ENCODE assay signal across 8 cellular contexts in the genomic region with DNA sequence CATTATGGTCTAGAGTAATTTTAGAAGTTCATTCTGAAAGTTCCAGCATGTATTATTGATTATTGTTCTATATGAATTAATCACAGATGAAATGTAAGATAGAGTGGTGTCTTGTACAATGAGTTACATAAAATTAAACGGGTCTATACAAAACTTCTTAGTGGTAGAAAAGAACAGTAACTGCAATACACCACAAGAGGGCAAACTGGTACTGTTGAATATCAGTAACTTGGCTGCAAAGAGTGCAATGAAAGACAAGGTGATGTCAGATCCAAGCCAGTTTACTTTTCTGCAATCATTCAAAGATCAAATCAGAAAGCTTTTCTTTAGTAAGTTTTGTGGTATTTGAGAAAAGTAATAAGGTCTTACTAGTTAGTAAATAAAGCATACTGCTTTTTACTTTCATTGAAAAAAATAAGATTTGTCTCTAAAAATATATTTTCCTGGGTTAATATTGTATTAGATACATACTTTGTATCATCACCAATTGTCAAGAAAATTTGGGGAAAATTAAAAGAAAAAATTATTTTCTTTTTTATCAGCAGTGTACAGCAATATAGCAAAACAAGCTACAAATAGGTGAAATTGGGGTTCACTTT.
A peak's percentile ranks its signal among the peaks of the same experiment; 100 is the strongest.
DNase-seq lines count a peak whose midpoint lies in the region; ATAC-seq and TF ChIP-seq lines count a peak whose summit lies in the region.

No MANE protein-coding gene starts in this region.

- H3K4me1 Mint-ChIP-seq in brain = peaks cover 5% of the 10 kb centered on the region
- H3K4me1 Mint-ChIP-seq in immature natural killer cell = no peaks in the 10 kb centered on the region
- H3K4me1 Mint-ChIP-seq in stimulated activated naive CD8-positive, alpha-beta T cell treated with anti-CD3 and anti-CD28 coated beads, Interleukin-15, amount 100 ng/mL, for 72 hours = peaks cover 12% of the 10 kb centered on the region

- peaks cover 3% of the 10 kb centered on the region for H3K27me3 Mint-ChIP-seq in brain
- H3K27me3 Mint-ChIP-seq in immature natural killer cell (ENCODE audit: low read depth in 3 of 3) = peaks cover 0 to 4% (median 0%) of the 10 kb centered on the region in 3 donors
- H3K27me3 Mint-ChIP-seq in stimulated activated naive CD8-positive, alpha-beta T cell treated with anti-CD3 and anti-CD28 coated beads, Interleukin-15, amount 100 ng/mL, for 72 hours = no peaks in the 10 kb centered on the region

- no peak overlapping the region for H3K4me3 Mint-ChIP-seq in brain
- no peak overlapping the region for H3K4me3 Mint-ChIP-seq in immature natural killer cell
- no peak overlapping the region for H3K4me3 Mint-ChIP-seq in stimulated activated naive CD8-positive, alpha-beta T cell treated with anti-CD3 and anti-CD28 coated beads, Interleukin-15, amount 100 ng/mL, for 72 hours

- peak; percentile 84 to 89 for TF ChIP-seq CTCF in brain (conservative IDR thresholded peaks at IDR 0.05)

- no peaks in the 10 kb centered on the region for H3K36me3 Mint-ChIP-seq in brain
- H3K36me3 Mint-ChIP-seq in immature natural killer cell = no peaks in the 10 kb centered on the region

- H3K9me3 Mint-ChIP-seq in brain (peaks cover 0 to under 1% (median 0%) of the 10 kb centered on the region in 5 experiments), immature natural killer cell (no peaks in the 10 kb centered on the region)
- H3K9me3 Mint-ChIP-seq in stimulated activated naive CD8-positive, alpha-beta T cell treated with anti-CD3 and anti-CD28 coated beads, Interleukin-15, amount 100 ng/mL, for 72 hours = peaks cover 0 to 4% of the 10 kb centered on the region in 2 donors

- ATAC-seq in GM19395 (IDR thresholded peaks at IDR 0.05; ENCODE audit: unreplicated experiment) (peak; percentile 98), HG03520 (IDR thresholded peaks at IDR 0.05; ENCODE audit: unreplicated experiment) (peak; percentile 92)
- ATAC-seq in stimulated activated naive CD8-positive, alpha-beta T cell treated with anti-CD3 and anti-CD28 coated beads, Interleukin-15, amount 100 ng/mL, for 72 hours = peak; percentile 82

- peak overlapping the region in 1 of 5 experiments; percentile 55 for H3K27ac Mint-ChIP-seq in brain
- H3K27ac Mint-ChIP-seq in immature natural killer cell = no peak overlapping the region
- H3K27ac Mint-ChIP-seq in stimulated activated naive CD8-positive, alpha-beta T cell treated with anti-CD3 and anti-CD28 coated beads, Interleukin-15, amount 100 ng/mL, for 72 hours = no peak overlapping the region

- DNase-seq in DMS79 (lab: John Stamatoyannopoulos, UW) (peak; percentile 29), NCI-H69 (lab: John Stamatoyannopoulos, UW) (peak; percentile 83), immature natural killer cell (peak; percentile 49 to 63 (median 61)), ureter (ENCODE audit: low spot score) (no peak)
- DNase-seq in stimulated activated naive CD8-positive, alpha-beta T cell treated with anti-CD3 and anti-CD28 coated beads, Interleukin-15, amount 100 ng/mL, for 72 hours = peak in 1 of 2 donors; percentile 5
